Comparison of ENCODE assay signal across 19 cellular contexts in genomic region chr6:53429401-53429800, GRCh38.
"Had no signal": no experiment of that assay in that cellular context is flagged by ENCODE, and none has a peak within 500 bp of the region (broad histone marks: within the 10 kb centered on the region; RNA-seq: fewer than 3 reads in every experiment).

No MANE protein-coding gene starts in this region.

- FAIRE-seq: islet of Langerhans had no signal

- H3K4me3 ChIP-seq: coronary artery, heart left ventricle, ovary, right atrium auricular region, sigmoid colon, skin epidermis, tibial artery, upper lobe of left lung had no signal

- H3K36me3 ChIP-seq: heart left ventricle, ovary, right atrium auricular region, sigmoid colon, tibial artery, upper lobe of left lung had no signal

- H3K27me3 ChIP-seq: heart left ventricle, ovary, right atrium auricular region, sigmoid colon, tibial artery, upper lobe of left lung had no signal

- DNase-seq: effector CD4-positive, alpha-beta T cell; heart left ventricle; hippocampal formation; mammary epithelial cell; naive thymus-derived CD4-positive, alpha-beta T cell; nucleus accumbens; ovary; sigmoid colon; stimulated activated CD4-positive, alpha-beta T cell treated with anti-CD3 and anti-CD28 coated beads, Interleukin-2, amount 100 ng/mL, for 24 hours; stimulated activated CD4-positive, alpha-beta T cell treated with anti-CD3 and anti-CD28 coated beads, Interleukin-4, amount 100 ng/mL, for 4 hours; stimulated activated naive CD4-positive, alpha-beta T cell; tibial artery; upper lobe of left lung had no signal

- H3K9me3 Mint-ChIP-seq: naive thymus-derived CD4-positive, alpha-beta T cell; neural crest cell had no signal

- H3K4me3 Mint-ChIP-seq: naive thymus-derived CD4-positive, alpha-beta T cell; neural crest cell had no signal

- H3K9me3 ChIP-seq: heart left ventricle, ovary, right atrium auricular region, sigmoid colon, tibial artery, upper lobe of left lung had no signal

- H3K4me1 ChIP-seq: right atrium auricular region, sigmoid colon, tibial artery had no signal

- H3K27ac Mint-ChIP-seq: naive thymus-derived CD4-positive, alpha-beta T cell had no signal

- H3K27ac ChIP-seq: coronary artery, heart left ventricle, ovary, right atrium auricular region, sigmoid colon, skin epidermis, tibial artery, upper lobe of left lung had no signal

- ATAC-seq: heart left ventricle; left lobe of liver; naive thymus-derived CD4-positive, alpha-beta T cell had no signal

- H3K36me3 Mint-ChIP-seq: naive thymus-derived CD4-positive, alpha-beta T cell had no signal
